In genomic region chr1:156677616-156678596, GRCh38 we compare ENCODE assay signal across 8 cellular contexts. TPM values are rescaled to one million over a fixed set of nuclear protein-coding genes. Genes with fewer than 3 reads are reported as not detected.
DNase-seq lines count a peak whose midpoint lies in the region; FAIRE-seq and TF ChIP-seq lines count a peak whose summit lies in the region.

No MANE protein-coding gene starts in this region.

- DNase-seq in NCI-H510A treated with DMSO at 0.1 percent for 48 hours (lab: John Stamatoyannopoulos, UW) (peak; percentile 70), NCI-H510A (lab: John Stamatoyannopoulos, UW) (no peak), RCC 7860 (ENCODE audit: low spot score) (peak; percentile 49), mammary epithelial cell (peak; percentile 67), immature natural killer cell (peak in 2 of 3 donors; percentile 33 to 35), OCI-M2 (lab: John Stamatoyannopoulos, UW; ENCODE audit: unreplicated experiment) (no peak)

- no peak overlapping the region for H3K27ac ChIP-seq in KMS-11
- H3K27ac ChIP-seq in mammary epithelial cell (ENCODE audit: insufficient read depth, low read depth, low read length), result no peak overlapping the region
- peak overlapping the region; percentile 84 for H3K27ac ChIP-seq in skeletal muscle tissue (ENCODE audit: low read depth, low read length)

- H3K4me3 Mint-ChIP-seq in immature natural killer cell, result no peak overlapping the region

- H2AFZ ChIP-seq in KMS-11 (ENCODE audit: low read depth) (no peak overlapping the region), mammary epithelial cell (ENCODE audit: low read depth, low read length) (peak overlapping the region; percentile 42)

- no peaks in the 10 kb centered on the region for H3K36me3 Mint-ChIP-seq in immature natural killer cell

- peaks cover 15 to 23% (median 20%) of the 10 kb centered on the region in 3 donors for H3K27me3 Mint-ChIP-seq in immature natural killer cell (ENCODE audit: low read depth in 3 of 3)

- CTCF ChIA-PET in mammary epithelial cell (lab: Charles Lee; ENCODE audit: low non-redundant PET), result interaction anchor here (0.7 kb wide), 1 partner anchor 19 kb away, joined by 4 read pairs; no protein-coding TSS in a partner anchor

- no peak overlapping the region for H3K9ac ChIP-seq in KMS-11
- H3K9ac ChIP-seq in mammary epithelial cell (ENCODE audit: insufficient read depth, low read length), result no peak overlapping the region
- peak overlapping the region in 2 of 3 donors; percentile 37 to 79 for H3K9ac ChIP-seq in skeletal muscle tissue (ENCODE audit: low read depth in 1 of 3, low read length in 3 of 3)

- H3K4me2 ChIP-seq in KMS-11 (no peak overlapping the region), mammary epithelial cell (ENCODE audit: insufficient read depth, low read depth, low read length) (peak overlapping the region; percentile 5)

- peaks cover 100% of the 10 kb centered on the region for H3K27me3 ChIP-seq in KMS-11 (ENCODE audit: insufficient read depth, low read depth)
- H3K27me3 ChIP-seq in mammary epithelial cell (ENCODE audit: insufficient read depth, low read length), result peaks cover 19% of the 10 kb centered on the region
- peaks cover 0 to 12% (median 3%) of the 10 kb centered on the region in 3 donors for H3K27me3 ChIP-seq in skeletal muscle tissue (ENCODE audit: control insufficient read depth in 3 of 3, insufficient read depth in 3 of 3, low read length in 3 of 3)

- H3K36me3 ChIP-seq in KMS-11 (ENCODE audit: insufficient read depth) (no peaks in the 10 kb centered on the region), mammary epithelial cell (ENCODE audit: insufficient read depth, low read length) (no peaks in the 10 kb centered on the region), skeletal muscle tissue (ENCODE audit: control insufficient read depth in 3 of 3, insufficient read depth in 3 of 3, low read length in 3 of 3) (peaks cover 2 to 10% (median 9%) of the 10 kb centered on the region in 3 donors)

- H4K20me1 ChIP-seq in KMS-11 (ENCODE audit: insufficient read depth) (no peaks in the 10 kb centered on the region), mammary epithelial cell (ENCODE audit: insufficient read depth, low read length) (no peaks in the 10 kb centered on the region)

- dilution Hi-C loops in mammary epithelial cell (cut with HindIII; ENCODE audit: low sequenced_read_pairs), result no loop called here

- intact Hi-C loops in mammary epithelial cell (cut with micrococcal nuclease), result loop anchor here (1.0 kb wide), 2 partner anchors 18 to 52 kb away; no protein-coding TSS in a partner anchor

- TF ChIP-seq CTCF in KMS-11 (conservative IDR thresholded peaks at IDR 0.05; ENCODE audit: low read depth, low read length) (peak; percentile 99), mammary epithelial cell (conservative IDR thresholded peaks at IDR 0.05 in 1 of 2, IDR thresholded peaks at IDR 0.05 in 1 of 2; ENCODE audit: extremely low read depth in 1 of 2, insufficient read depth in 1 of 2, low read depth in 1 of 2, low read length in 2 of 2) (peak; percentile 91 to 94)

- H3K4me1 ChIP-seq in KMS-11 (ENCODE audit: low read depth, poor library complexity, severe bottlenecking), result no peaks in the 10 kb centered on the region
- peaks cover 4% of the 10 kb centered on the region for H3K4me1 ChIP-seq in mammary epithelial cell (ENCODE audit: insufficient read depth, low read length)
- peaks cover 29 to 51% (median 42%) of the 10 kb centered on the region in 3 donors for H3K4me1 ChIP-seq in skeletal muscle tissue (ENCODE audit: control insufficient read depth in 3 of 3, insufficient read depth in 3 of 3, low read length in 3 of 3)

- no peak overlapping the region for H3K27ac Mint-ChIP-seq in immature natural killer cell

- H3K9me3 Mint-ChIP-seq in immature natural killer cell, result peaks cover 0 to 2% (median 0%) of the 10 kb centered on the region in 6 donors

- peak; percentile 42 for FAIRE-seq in RCC 7860 (lab: Jason Lieb, UNC)

- BruUV-seq in mammary epithelial cell (replicated peaks; lab: Mats Ljungman, UMichigan), result no TSS peak

- H3K4me3 ChIP-seq in KMS-11 (IDR thresholded peaks at IDR 0.05; ENCODE audit: insufficient read depth, low read depth, low read length) (no peak overlapping the region), mammary epithelial cell (replicated peaks in 1 of 3; ENCODE audit: insufficient read depth in 1 of 3, low read depth in 2 of 3, low read length in 3 of 3) (no peak overlapping the region), skeletal muscle tissue (ENCODE audit: low read length in 3 of 3) (peak overlapping the region; percentile 69 to 72 (median 70))

- in situ Hi-C loops in mammary epithelial cell (cut with MboI; ENCODE audit: low sequenced_read_pairs in 2 of 2), result loop anchor here in 1 of 2 donors (25.0 kb wide), 1 partner anchor 184 kb away; the partner anchor contains the start of genes INSRR and NTRK1

- 12% methylated on average over 18 of the region's 22 CpGs for WGBS in mammary epithelial cell (ENCODE audit: low coverage, missing lambda C conversion rate)

- H3K79me2 ChIP-seq in KMS-11 (ENCODE audit: insufficient read depth, low read depth) (no peaks in the 10 kb centered on the region), mammary epithelial cell (ENCODE audit: insufficient read depth, low read length) (no peaks in the 10 kb centered on the region)

- H3K4me1 Mint-ChIP-seq in immature natural killer cell, result peaks cover 5 to 8% of the 10 kb centered on the region in 2 donors

- H3K9me3 ChIP-seq in mammary epithelial cell (replicated peaks; ENCODE audit: insufficient read depth, low read length), result no peaks in the 10 kb centered on the region
- no peaks in the 10 kb centered on the region for H3K9me3 ChIP-seq in skeletal muscle tissue (ENCODE audit: control insufficient read depth in 3 of 3, low read length in 3 of 3)

RNA-seq across cellular contexts. Expression of gene NES, which starts 0.7 kb away (rescaled TPM):
- total RNA-seq in mammary epithelial cell (10 to 100 TPM in 1 of 2 donors, under 1 TPM in 1; 0.07 to 49.0 TPM), skeletal muscle tissue (494 TPM)
- polyA plus RNA-seq in mammary epithelial cell (0.06 TPM), immature natural killer cell (not detected)
- polyA minus RNA-seq in mammary epithelial cell, result not detected

RNA-seq across cellular contexts. Expression of gene CRABP2, which starts 27.5 kb away (rescaled TPM):
- total RNA-seq in mammary epithelial cell (10 to 100 TPM in 1 of 2 donors, 1 to 10 TPM in 1; 7.0 to 29.5 TPM), skeletal muscle tissue (57.4 TPM)
- polyA plus RNA-seq in mammary epithelial cell (6.2 TPM), immature natural killer cell (not detected)
- 1.3 TPM for polyA minus RNA-seq in mammary epithelial cell

RNA-seq across cellular contexts. Expression of gene BCAN, which starts 36.0 kb away (rescaled TPM):
- total RNA-seq in mammary epithelial cell (not detected), skeletal muscle tissue (under 0.01 TPM)
- polyA plus RNA-seq in mammary epithelial cell (not detected), immature natural killer cell (under 1 TPM in 1 of 3 donors, not detected in 2; 0.35 TPM)
- not detected for polyA minus RNA-seq in mammary epithelial cell

RNA-seq across cellular contexts. Expression of gene METTL25B, which starts 50.4 kb away (rescaled TPM):
- 10 to 100 TPM in 1 of 2 donors, 1 to 10 TPM in 1; 9.3 to 24.3 TPM for total RNA-seq in mammary epithelial cell
- polyA plus RNA-seq in mammary epithelial cell, result 10.5 TPM
- polyA minus RNA-seq in mammary epithelial cell, result 19.3 TPM
- 1 to 10 TPM; 4.1 to 6.3 (median 4.4) TPM for polyA plus RNA-seq in immature natural killer cell
- 4.2 TPM for total RNA-seq in skeletal muscle tissue

RNA-seq across cellular contexts. Expression of gene ISG20L2, which starts 50.7 kb away (rescaled TPM):
- total RNA-seq in mammary epithelial cell (10 to 100 TPM; 27.0 to 42.7 TPM), skeletal muscle tissue (5.2 TPM)
- polyA plus RNA-seq in mammary epithelial cell (62.3 TPM), immature natural killer cell (10 to 100 TPM in 2 of 3 donors, 1 to 10 TPM in 1; 9.3 to 34.1 (median 15.8) TPM)
- polyA minus RNA-seq in mammary epithelial cell, result 33.3 TPM

Comparison
In these comparisons a context has a peak if more than half of its experiments do, and no peak if none do; other contexts are left out.
1. DNase-seq: peak in NCI-H510A treated with DMSO at 0.1 percent for 48 hours (single experiment), RCC 7860 (single experiment), mammary epithelial cell (single experiment) and immature natural killer cell (2 of 3); none in NCI-H510A (single experiment) and OCI-M2 (single experiment).
2. H3K4me3 ChIP-seq: peak in skeletal muscle tissue (3 of 3); none in KMS-11 (single experiment) and mammary epithelial cell (0 of 3).
3. H3K9ac ChIP-seq: peak in skeletal muscle tissue (2 of 3); none in KMS-11 (single experiment) and mammary epithelial cell (single experiment).